ENCODE assay signal across 10 cellular contexts in genomic region chr4:74230902-74231499, GRCh38.
DNase-seq lines count a peak whose midpoint lies in the region; ATAC-seq, FAIRE-seq and TF ChIP-seq lines count a peak whose summit lies in the region.
"Had no signal": no experiment of that assay in that cellular context is flagged by ENCODE, and none has a peak within 500 bp of the region (broad histone marks: within the 10 kb centered on the region; RNA-seq: fewer than 3 reads in every experiment).

No MANE protein-coding gene starts in this region.

- no peak for TF ChIP-seq CTCF in coronary artery (IDR thresholded peaks at IDR 0.05)
- TF ChIP-seq CTCF in tibial artery (IDR thresholded peaks at IDR 0.05) = no peak

- H3K9ac ChIP-seq in Karpas-422 (ENCODE audit: low read length) = no peak overlapping the region
- H3K9ac ChIP-seq: BLaER1 had no signal

- H3K27ac ChIP-seq in Karpas-422 (ENCODE audit: low read length) = no peak overlapping the region
- peak overlapping the region in 1 of 2 donors; percentile 13 for H3K27ac ChIP-seq in coronary artery
- H3K27ac ChIP-seq in small intestine (ENCODE audit: low read depth in 1 of 2, low read length in 1 of 2) = no peak overlapping the region
- H3K27ac ChIP-seq in tibial artery = no peak overlapping the region
- H3K27ac ChIP-seq: BLaER1, VCaP had no signal

- H3K9me2 ChIP-seq in Karpas-422 (replicated peaks; ENCODE audit: insufficient read depth, low read length) = no peaks in the 10 kb centered on the region

- H3K4me1 ChIP-seq in Karpas-422 (ENCODE audit: low read length) = no peaks in the 10 kb centered on the region
- H3K4me1 ChIP-seq in small intestine (ENCODE audit: control insufficient read depth in 2 of 2, insufficient read depth in 1 of 2, low read depth in 1 of 2, low read length in 1 of 2) = no peaks in the 10 kb centered on the region
- H3K4me1 ChIP-seq in tibial artery = no peaks in the 10 kb centered on the region
- H3K4me1 ChIP-seq: BLaER1 had no signal

- H3K4me3 ChIP-seq in Karpas-422 (ENCODE audit: low read length) (no peak overlapping the region), coronary artery (peak overlapping the region; percentile 1), small intestine (ENCODE audit: low read depth in 1 of 2, low read length in 2 of 2) (no peak overlapping the region), tibial artery (no peak overlapping the region)
- H3K4me3 ChIP-seq: BLaER1 had no signal

- H3K36me3 ChIP-seq in Karpas-422 (ENCODE audit: insufficient read depth, low read length) (no peaks in the 10 kb centered on the region), small intestine (ENCODE audit: control insufficient read depth in 2 of 2, insufficient read depth in 2 of 2, low read length in 2 of 2) (no peaks in the 10 kb centered on the region), tibial artery (peaks cover 0 to 10% (median 0%) of the 10 kb centered on the region in 3 donors)
- H3K36me3 ChIP-seq: BLaER1 had no signal

- DNase-seq in activated CD4-positive, alpha-beta T cell treated with anti-CD3 and anti-CD28 coated beads, Interleukin-2, amount 50 U/mL, for 48 hours = peak; percentile 8 to 16
- no peak for DNase-seq in activated CD4-positive, alpha-beta T cell treated with anti-CD3 and anti-CD28 coated beads for 4 hours
- DNase-seq in Karpas-422 = peak; percentile 36
- no peak for DNase-seq in coronary artery (ENCODE audit: low spot score)
- DNase-seq in small intestine = peak; percentile 38
- no peak for DNase-seq in tibial artery
- no peak for DNase-seq in DMS114 treated with DMSO at 0.1 percent for 48 hours (lab: John Stamatoyannopoulos, UW; ENCODE audit: unreplicated experiment)

- H3K27me3 ChIP-seq in Karpas-422 (ENCODE audit: low read length) = no peaks in the 10 kb centered on the region
- H3K27me3 ChIP-seq in small intestine (ENCODE audit: control insufficient read depth in 2 of 2, insufficient read depth in 2 of 2, low read length in 2 of 2) = no peaks in the 10 kb centered on the region
- no peaks in the 10 kb centered on the region for H3K27me3 ChIP-seq in tibial artery
- H3K27me3 ChIP-seq: BLaER1 had no signal

- WGBS in small intestine, 3 donors = 24 to 35% (median 33%) methylated on average over 7 of the region's 7 CpGs

- H3K9me3 ChIP-seq in Karpas-422 (ENCODE audit: low read length) = no peaks in the 10 kb centered on the region
- H3K9me3 ChIP-seq in small intestine (ENCODE audit: control insufficient read depth, low read depth) = no peaks in the 10 kb centered on the region
- no peaks in the 10 kb centered on the region for H3K9me3 ChIP-seq in tibial artery
- H3K9me3 ChIP-seq: BLaER1 had no signal

- ATAC-seq in HG02973 (IDR thresholded peaks at IDR 0.05; ENCODE audit: unreplicated experiment) = no peak

- FAIRE-seq in small intestine (lab: Jason Lieb, UNC) = no peak

- H4K20me1 ChIP-seq in Karpas-422 (ENCODE audit: insufficient read depth, low read depth, low read length) = no peaks in the 10 kb centered on the region
- H4K20me1 ChIP-seq: BLaER1 had no signal

- H2AFZ ChIP-seq in Karpas-422 (ENCODE audit: low read length) = no peak overlapping the region

- no peak overlapping the region for H3K4me2 ChIP-seq in Karpas-422 (ENCODE audit: low read depth, low read length, poor library complexity, severe bottlenecking)
- H3K4me2 ChIP-seq: BLaER1 had no signal

- no peaks in the 10 kb centered on the region for H3K79me2 ChIP-seq in Karpas-422 (ENCODE audit: low read length)

- intact Hi-C loops in tibial artery (cut with DNase I; ENCODE audit: low total_unique reads) = no loop called here

Comparison
In these comparisons a context has a peak if more than half of its experiments do, and no peak if none do; other contexts are left out.
1. DNase-seq: peak in activated CD4-positive, alpha-beta T cell treated with anti-CD3 and anti-CD28 coated beads, Interleukin-2, amount 50 U/mL, for 48 hours (2 of 2), Karpas-422 (single experiment) and small intestine (single experiment); none in activated CD4-positive, alpha-beta T cell treated with anti-CD3 and anti-CD28 coated beads for 4 hours (0 of 2), coronary artery (single experiment), tibial artery (0 of 2) and DMS114 treated with DMSO at 0.1 percent for 48 hours (single experiment).